1 cellular context compared by ENCODE assay signal in the genomic region with DNA sequence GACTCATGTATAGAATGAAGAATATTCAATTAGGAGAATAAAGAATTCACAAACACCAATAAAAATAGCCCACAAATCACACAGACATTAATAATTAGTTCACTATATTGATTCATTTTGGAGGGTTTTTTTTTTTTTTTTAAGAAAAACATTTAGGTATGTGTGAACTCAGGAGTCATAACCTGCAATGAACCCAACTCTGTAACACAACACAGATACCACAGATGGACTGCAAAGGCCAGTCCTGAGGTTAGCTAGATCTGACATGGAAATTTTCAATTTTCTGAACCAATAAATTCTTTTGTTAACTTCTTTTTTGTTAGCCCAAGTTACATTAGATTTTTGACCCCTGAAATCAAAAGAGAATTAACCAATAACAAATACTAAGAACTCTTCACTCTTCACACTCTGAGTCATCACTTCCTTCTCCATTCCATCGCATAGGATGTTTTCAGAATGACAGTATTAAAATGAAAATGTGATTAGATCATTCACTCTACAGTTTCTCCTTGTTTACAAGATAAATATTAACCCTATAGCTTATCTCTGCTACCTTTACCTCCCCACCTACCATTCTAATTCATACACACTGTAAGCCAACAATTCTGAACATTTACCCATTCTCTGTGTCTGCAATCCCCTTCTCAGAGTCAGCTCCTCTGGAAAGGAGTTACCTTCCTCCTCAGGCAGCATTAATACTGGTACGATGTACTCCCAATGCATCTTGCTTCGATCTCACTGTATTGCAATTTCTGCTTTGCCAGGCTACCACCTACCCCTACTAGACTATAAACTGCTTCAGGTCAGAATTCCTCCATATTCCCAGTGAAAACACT.
TF ChIP-seq lines count a peak whose summit lies in the region.

No MANE protein-coding gene starts in this region.

TF ChIP-seq in WTC11, 78 proteins besides CTCF, POLR2A, EP300 and RAD21 (continued from another document):
- TF ChIP-seq, protein P1, sequence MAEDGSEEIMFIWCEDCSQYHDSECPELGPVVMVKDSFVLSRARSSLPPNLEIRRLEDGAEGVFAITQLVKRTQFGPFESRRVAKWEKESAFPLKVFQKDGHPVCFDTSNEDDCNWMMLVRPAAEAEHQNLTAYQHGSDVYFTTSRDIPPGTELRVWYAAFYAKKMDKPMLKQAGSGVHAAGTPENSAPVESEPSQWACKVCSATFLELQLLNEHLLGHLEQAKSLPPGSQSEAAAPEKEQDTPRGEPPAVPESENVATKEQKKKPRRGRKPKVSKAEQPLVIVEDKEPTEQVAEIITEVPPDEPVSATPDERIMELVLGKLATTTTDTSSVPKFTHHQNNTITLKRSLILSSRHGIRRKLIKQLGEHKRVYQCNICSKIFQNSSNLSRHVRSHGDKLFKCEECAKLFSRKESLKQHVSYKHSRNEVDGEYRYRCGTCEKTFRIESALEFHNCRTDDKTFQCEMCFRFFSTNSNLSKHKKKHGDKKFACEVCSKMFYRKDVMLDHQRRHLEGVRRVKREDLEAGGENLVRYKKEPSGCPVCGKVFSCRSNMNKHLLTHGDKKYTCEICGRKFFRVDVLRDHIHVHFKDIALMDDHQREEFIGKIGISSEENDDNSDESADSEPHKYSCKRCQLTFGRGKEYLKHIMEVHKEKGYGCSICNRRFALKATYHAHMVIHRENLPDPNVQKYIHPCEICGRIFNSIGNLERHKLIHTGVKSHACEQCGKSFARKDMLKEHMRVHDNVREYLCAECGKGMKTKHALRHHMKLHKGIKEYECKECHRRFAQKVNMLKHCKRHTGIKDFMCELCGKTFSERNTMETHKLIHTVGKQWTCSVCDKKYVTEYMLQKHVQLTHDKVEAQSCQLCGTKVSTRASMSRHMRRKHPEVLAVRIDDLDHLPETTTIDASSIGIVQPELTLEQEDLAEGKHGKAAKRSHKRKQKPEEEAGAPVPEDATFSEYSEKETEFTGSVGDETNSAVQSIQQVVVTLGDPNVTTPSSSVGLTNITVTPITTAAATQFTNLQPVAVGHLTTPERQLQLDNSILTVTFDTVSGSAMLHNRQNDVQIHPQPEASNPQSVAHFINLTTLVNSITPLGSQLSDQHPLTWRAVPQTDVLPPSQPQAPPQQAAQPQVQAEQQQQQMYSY (CRISPR knock-in tag; IDR thresholded peaks at IDR 0.05), result no peak
- no peak for TF ChIP-seq TEAD4 (CRISPR knock-in tag; IDR thresholded peaks at IDR 0.05)
TF ChIP-seq in WTC11: peak in this region for 0.
